Comparison of ENCODE assay signal across 28 cellular contexts in the genomic region with DNA sequence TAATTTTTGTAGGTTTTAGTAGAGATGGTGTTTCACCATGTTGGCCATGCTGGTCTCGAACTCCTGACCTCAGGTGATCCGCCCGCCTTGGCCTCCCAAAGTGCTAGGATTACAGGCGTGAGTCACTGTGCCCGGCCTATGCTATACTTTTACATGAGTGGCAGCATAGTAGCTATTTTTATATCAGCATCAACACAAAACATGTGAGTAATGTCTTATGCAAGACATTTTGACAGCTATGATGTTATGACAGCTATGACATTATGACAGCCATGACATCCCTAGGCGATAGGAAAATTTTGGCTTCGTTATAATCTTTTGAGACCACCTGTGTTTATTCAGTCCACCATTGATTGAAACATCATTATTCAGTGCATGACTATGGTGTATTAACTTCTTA. TPM values are rescaled to one million over a fixed set of nuclear protein-coding genes. Genes with fewer than 3 reads are reported as not detected.
"Had no signal": no experiment of that assay in that cellular context is flagged by ENCODE, and none has a peak within 500 bp of the region (broad histone marks: within the 10 kb centered on the region; RNA-seq: fewer than 3 reads in every experiment).

No MANE protein-coding gene starts in this region.

- H3K4me1 ChIP-seq: left ventricle myocardium inferior, parathyroid adenoma, right atrium auricular region, tibial artery, upper lobe of left lung, vagina had no signal

- H3K27ac Mint-ChIP-seq: memory B cell; naive thymus-derived CD4-positive, alpha-beta T cell; natural killer cell treated with Interleukin-12 subunit alpha and Interleukin-12 subunit beta and Interleukin-15 and Interleukin-18, amount 100 ng/mL, for 72 hours; stimulated activated effector memory CD8-positive, alpha-beta T cell treated with anti-CD3 and anti-CD28 coated beads, Interleukin-12 subunit alpha, Interleukin-12 subunit beta, amount 100 ng/mL, for 72 hours; stimulated activated naive CD8-positive, alpha-beta T cell treated with anti-CD3 and anti-CD28 coated beads, Interleukin-15, Interleukin-2, amounts not matched to agents 100 ng/mL and 50 ng/mL, for 24 hours had no signal

- H2AFZ ChIP-seq: hepatocyte, parathyroid adenoma had no signal

- H3K79me2 ChIP-seq: hepatocyte, parathyroid adenoma had no signal

- H3K4me3 Mint-ChIP-seq: memory B cell; naive thymus-derived CD4-positive, alpha-beta T cell; natural killer cell treated with Interleukin-12 subunit alpha and Interleukin-12 subunit beta and Interleukin-15 and Interleukin-18, amount 100 ng/mL, for 72 hours; neural crest cell; stimulated activated effector memory CD8-positive, alpha-beta T cell treated with anti-CD3 and anti-CD28 coated beads, Interleukin-12 subunit alpha, Interleukin-12 subunit beta, amount 100 ng/mL, for 72 hours; stimulated activated naive CD8-positive, alpha-beta T cell treated with anti-CD3 and anti-CD28 coated beads, Interleukin-15, Interleukin-2, amounts not matched to agents 100 ng/mL and 50 ng/mL, for 24 hours had no signal

- H3K36me3 ChIP-seq: left ventricle myocardium inferior, neutrophil, right atrium auricular region, right lobe of liver, suprapubic skin, thoracic aorta, tibial artery, upper lobe of left lung, vagina had no signal

- H3K9me3 Mint-ChIP-seq: neural crest cell; stimulated activated naive CD8-positive, alpha-beta T cell treated with anti-CD3 and anti-CD28 coated beads, Interleukin-15, Interleukin-2, amounts not matched to agents 100 ng/mL and 50 ng/mL, for 24 hours had no signal

- DNase-seq: islet precursor cell; left ventricle myocardium inferior; midbrain; mucosa of descending colon; naive thymus-derived CD4-positive, alpha-beta T cell; occipital lobe; right lobe of liver; stimulated activated CD4-positive, alpha-beta T cell treated with anti-CD3 and anti-CD28 coated beads, Interleukin-12 subunit alpha, Interleukin-12 subunit beta, amount 100 ng/mL, for 4 hours; stimulated activated CD4-positive, alpha-beta T cell treated with anti-CD3 and anti-CD28 coated beads, Interleukin-15, amount 100 ng/mL, for 24 hours; stimulated activated CD4-positive, alpha-beta T cell treated with anti-CD3 and anti-CD28 coated beads, Interleukin-2, amount 100 ng/mL, for 24 hours; stimulated activated CD4-positive, alpha-beta T cell treated with anti-CD3 and anti-CD28 coated beads, Interleukin-4, amount 100 ng/mL, for 24 hours; stimulated activated naive CD4-positive, alpha-beta T cell; tibial artery; upper lobe of left lung had no signal

- H3K9ac ChIP-seq: parathyroid adenoma had no signal

- H3K27me3 Mint-ChIP-seq: memory B cell; naive thymus-derived CD4-positive, alpha-beta T cell; natural killer cell treated with Interleukin-12 subunit alpha and Interleukin-12 subunit beta and Interleukin-15 and Interleukin-18, amount 100 ng/mL, for 72 hours; stimulated activated naive CD8-positive, alpha-beta T cell treated with anti-CD3 and anti-CD28 coated beads, Interleukin-15, Interleukin-2, amounts not matched to agents 100 ng/mL and 50 ng/mL, for 24 hours had no signal

- H3K4me2 ChIP-seq: hepatocyte had no signal

- H3K4me3 ChIP-seq: hepatocyte, left ventricle myocardium inferior, lung, mucosa of descending colon, right atrium auricular region, right lobe of liver, skin epidermis, suprapubic skin, thoracic aorta, tibial artery, upper lobe of left lung, vagina had no signal

- H3K4me1 Mint-ChIP-seq: memory B cell; naive thymus-derived CD4-positive, alpha-beta T cell; neural crest cell; stimulated activated effector memory CD8-positive, alpha-beta T cell treated with anti-CD3 and anti-CD28 coated beads, Interleukin-12 subunit alpha, Interleukin-12 subunit beta, amount 100 ng/mL, for 72 hours had no signal

- H3K9me3 ChIP-seq: neutrophil, right atrium auricular region, right lobe of liver, suprapubic skin, tibial artery, upper lobe of left lung, vagina had no signal

- H3K36me3 Mint-ChIP-seq: memory B cell; naive thymus-derived CD4-positive, alpha-beta T cell; natural killer cell treated with Interleukin-12 subunit alpha and Interleukin-12 subunit beta and Interleukin-15 and Interleukin-18, amount 100 ng/mL, for 72 hours; stimulated activated effector memory CD8-positive, alpha-beta T cell treated with anti-CD3 and anti-CD28 coated beads, Interleukin-12 subunit alpha, Interleukin-12 subunit beta, amount 100 ng/mL, for 72 hours had no signal

- H3K27ac ChIP-seq: hepatocyte, left ventricle myocardium inferior, neutrophil, parathyroid adenoma, right lobe of liver, skin epidermis, suprapubic skin, thoracic aorta, tibial artery, upper lobe of left lung, vagina had no signal

- H3K27me3 ChIP-seq: hepatocyte, neutrophil, right atrium auricular region, right lobe of liver, suprapubic skin, tibial artery, upper lobe of left lung, vagina had no signal

RNA-seq across cellular contexts. Expression of gene NAALADL2, which starts 4.1 kb away (rescaled TPM):
- polyA plus RNA-seq: naive thymus-derived CD4-positive, alpha-beta T cell had no signal
